In genomic region chr18:7116832-7117389, GRCh38 we compare ENCODE assay signal across 9 cellular contexts. TPM values are rescaled to one million over a fixed set of nuclear protein-coding genes. Genes with fewer than 3 reads are reported as not detected.
A peak's percentile ranks its signal among the peaks of the same experiment; 100 is the strongest.
DNase-seq lines count a peak whose midpoint lies in the region; ATAC-seq and TF ChIP-seq lines count a peak whose summit lies in the region.
"Had no signal": no experiment of that assay in that cellular context is flagged by ENCODE, and none has a peak within 500 bp of the region (broad histone marks: within the 10 kb centered on the region; RNA-seq: fewer than 3 reads in every experiment).

No MANE protein-coding gene starts in this region.

- TF ChIP-seq EP300 in gastroesophageal sphincter (IDR thresholded peaks at IDR 0.05), result no peak

- H3K36me3 Mint-ChIP-seq in progenitor cell of endocrine pancreas (ENCODE audit: insufficient read depth), result peaks cover 5% of the 10 kb centered on the region

- 2% methylated on average over 6 of the region's 61 CpGs; no CpG with 5 or more reads in 1 of the 2 donors for WGBS in gastroesophageal sphincter (ENCODE audit: low coverage in 1 of 2), 2 donors

- ATAC-seq in gastroesophageal sphincter (no peak), GM21737 (IDR thresholded peaks at IDR 0.05; ENCODE audit: unreplicated experiment) (no peak), HG03139 (IDR thresholded peaks at IDR 0.05; ENCODE audit: unreplicated experiment) (no peak), GM18909 (IDR thresholded peaks at IDR 0.05; ENCODE audit: poor library complexity, unreplicated experiment) (no peak)

- peak overlapping the region; percentile 39 for H3K4me3 ChIP-seq in SJSA1
- peak overlapping the region; percentile 3 to 52 for H3K4me3 ChIP-seq in gastroesophageal sphincter

- H3K27me3 ChIP-seq in SJSA1 (replicated peaks), result peaks cover 47% of the 10 kb centered on the region
- H3K27me3 ChIP-seq in gastroesophageal sphincter, result peaks cover 75% of the 10 kb centered on the region

- peaks cover 31% of the 10 kb centered on the region for H3K4me1 Mint-ChIP-seq in progenitor cell of endocrine pancreas (ENCODE audit: low read depth)

- no peaks in the 10 kb centered on the region for H3K36me3 ChIP-seq in SJSA1
- no peaks in the 10 kb centered on the region for H3K36me3 ChIP-seq in gastroesophageal sphincter

- H3K27ac ChIP-seq in SJSA1, result no peak overlapping the region
- H3K27ac ChIP-seq in gastroesophageal sphincter, result no peak overlapping the region

- no peaks in the 10 kb centered on the region for H3K9me3 ChIP-seq in SJSA1 (replicated peaks)
- no peaks in the 10 kb centered on the region for H3K9me3 ChIP-seq in gastroesophageal sphincter

- peak; percentile 17 for DNase-seq in DMS53 treated with DMSO at 0.1 percent for 48 hours (lab: John Stamatoyannopoulos, UW; ENCODE audit: unreplicated experiment)
- DNase-seq in SJSA1 (ENCODE audit: low read depth in 1 of 2, low spot score in 2 of 2), result peak in 1 of 2 experiments; percentile 24
- DNase-seq in progenitor cell of endocrine pancreas (ENCODE audit: low spot score, unreplicated experiment), result peak; percentile 43
- DNase-seq in RPMI8226, result no peak
- DNase-seq: activated CD4-positive, alpha-beta T cell treated with anti-CD3 and anti-CD28 coated beads for 1 hour had no signal

- H3K4me3 Mint-ChIP-seq in progenitor cell of endocrine pancreas (ENCODE audit: low read depth), result peak overlapping the region; percentile 87

- no peak for TF ChIP-seq CTCF in gastroesophageal sphincter (IDR thresholded peaks at IDR 0.05)
- peak; percentile 8 for TF ChIP-seq CTCF in progenitor cell of endocrine pancreas (IDR thresholded peaks at IDR 0.05; ENCODE audit: unreplicated experiment)

- no peaks in the 10 kb centered on the region for H3K9me3 Mint-ChIP-seq in progenitor cell of endocrine pancreas (ENCODE audit: low read depth)

- H3K27ac Mint-ChIP-seq in progenitor cell of endocrine pancreas, result peak overlapping the region; percentile 94

- no peaks in the 10 kb centered on the region for H3K27me3 Mint-ChIP-seq in progenitor cell of endocrine pancreas

- TF ChIP-seq POLR2A in gastroesophageal sphincter (IDR thresholded peaks at IDR 0.05), result no peak

- H3K4me1 ChIP-seq in SJSA1 (replicated peaks) (peaks cover 16% of the 10 kb centered on the region), gastroesophageal sphincter (peaks cover 0 to 24% (median 18%) of the 10 kb centered on the region in 3 donors)

RNA-seq across cellular contexts. Expression of gene LAMA1, which starts 0.7 kb away (rescaled TPM):
- 5.2 and 6.4 TPM in 2 replicates for total RNA-seq in SJSA1 (2014; rRNA removed; shearing (Covaris generic))
- total RNA-seq in gastroesophageal sphincter (1 to 10 TPM in 1 of 4 donors, under 1 TPM in 3; under 0.01 to 1.0 (median 0.60) TPM), progenitor cell of endocrine pancreas (257 and 299 TPM in 2 replicates)

Comparison
In these comparisons a context has a peak if more than half of its experiments do, and no peak if none do; other contexts are left out.
1. RNA of gene LAMA1, which starts 0.7 kb away (total RNA-seq): 257 to 299 TPM in progenitor cell of endocrine pancreas; 5.2 to 6.4 TPM in SJSA1 and under 0.01 to 1.0 TPM in gastroesophageal sphincter; every median in the first group is over 10 times any median in the second.